ENCODE assay signal across 15 cellular contexts in the genomic region with DNA sequence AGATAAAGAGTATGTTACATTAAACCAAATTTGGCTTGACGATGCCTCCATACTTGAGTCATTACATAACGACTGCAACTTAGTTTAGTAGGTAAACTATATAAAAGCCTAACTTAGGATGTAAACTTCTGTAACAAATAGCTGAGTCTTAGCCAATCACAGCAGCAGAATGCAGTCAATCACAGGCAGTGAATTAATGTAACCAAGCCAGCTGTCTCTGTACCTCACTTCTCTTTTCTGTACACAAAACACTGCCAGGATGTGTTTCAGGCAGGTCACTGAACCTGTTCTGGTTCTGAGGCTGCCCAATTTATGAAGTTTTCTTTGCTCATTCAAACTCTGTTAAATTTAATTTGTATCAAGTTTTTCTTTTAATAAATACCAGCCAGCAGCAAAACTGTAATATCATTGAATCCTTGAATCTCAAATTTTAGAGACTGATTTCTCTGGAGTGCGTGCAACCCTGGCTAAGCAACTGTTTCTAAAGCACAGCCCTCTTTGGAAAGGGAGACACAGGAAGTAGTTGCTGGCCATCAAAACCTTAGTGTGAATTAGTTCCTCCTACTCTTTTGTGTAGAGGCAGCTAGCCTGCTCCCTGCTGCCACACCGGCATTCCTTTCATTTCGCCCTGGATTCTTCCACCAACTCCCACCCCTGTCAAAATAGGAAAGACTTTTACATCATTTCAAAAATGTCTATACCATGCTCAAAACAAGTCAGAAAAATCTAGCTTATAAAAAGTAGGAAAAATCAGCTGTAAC. TPM values are rescaled to one million over a fixed set of nuclear protein-coding genes. Genes with fewer than 3 reads are reported as not detected.
DNase-seq lines count a peak whose midpoint lies in the region; ATAC-seq lines count a peak whose summit lies in the region.
"Had no signal": no experiment of that assay in that cellular context is flagged by ENCODE, and none has a peak within 500 bp of the region (broad histone marks: within the 10 kb centered on the region; RNA-seq: fewer than 3 reads in every experiment).

No MANE protein-coding gene starts in this region.

- peaks cover 21% of the 10 kb centered on the region for H3K36me3 Mint-ChIP-seq in CD4-positive, CD25-positive, alpha-beta regulatory T cell

- H3K4me3 Mint-ChIP-seq in CD4-positive, CD25-positive, alpha-beta regulatory T cell: peak overlapping the region in 3 of 4 donors; percentile 8 to 36 (median 17)

- DNase-seq in CD4-positive, CD25-positive, alpha-beta regulatory T cell: no peak
- peak; percentile 52 for DNase-seq in NCI-H226
- DNase-seq in iPS-NIHi11 (ENCODE audit: low spot score): peak; percentile 55
- DNase-seq in NCI-H2029 treated with DMSO at 0.1 percent for 48 hours (lab: John Stamatoyannopoulos, UW): no peak
- DNase-seq in NCI-H1417 (lab: John Stamatoyannopoulos, UW): no peak
- no peak for DNase-seq in AG08396 (ENCODE audit: low spot score)
- DNase-seq: GDM1, hypothalamus, NCI-H1436 treated with DMSO at 0.1 percent for 48 hours, posterior cingulate gyrus, SHP77, WERI-Rb-1 had no signal

- peak overlapping the region; percentile 30 to 86 (median 82) for H3K27ac Mint-ChIP-seq in CD4-positive, CD25-positive, alpha-beta regulatory T cell

- H3K4me1 ChIP-seq in CD4-positive, CD25-positive, alpha-beta regulatory T cell (ENCODE audit: control insufficient read depth, insufficient read depth, low read length, poor library complexity, severe bottlenecking): peaks cover 49% of the 10 kb centered on the region

- H3K36me3 ChIP-seq in CD4-positive, CD25-positive, alpha-beta regulatory T cell (ENCODE audit: control insufficient read depth, insufficient read depth, low read length): peaks cover 14% of the 10 kb centered on the region
- H3K36me3 ChIP-seq: WERI-Rb-1 had no signal

- peaks cover 28 to 87% (median 62%) of the 10 kb centered on the region in 4 donors for H3K4me1 Mint-ChIP-seq in CD4-positive, CD25-positive, alpha-beta regulatory T cell

- no peak overlapping the region for H3K4me3 ChIP-seq in CD4-positive, CD25-positive, alpha-beta regulatory T cell (ENCODE audit: low read depth, low read length)

- H3K27ac ChIP-seq in CD4-positive, CD25-positive, alpha-beta regulatory T cell (ENCODE audit: insufficient read depth, low read length, poor library complexity, severe bottlenecking): no peak overlapping the region
- H3K27ac ChIP-seq: epithelial cell of prostate, WERI-Rb-1 had no signal

- no peaks in the 10 kb centered on the region for H3K9me3 Mint-ChIP-seq in CD4-positive, CD25-positive, alpha-beta regulatory T cell

- no peaks in the 10 kb centered on the region for H3K27me3 ChIP-seq in CD4-positive, CD25-positive, alpha-beta regulatory T cell (ENCODE audit: control insufficient read depth, insufficient read depth, low read length)

- H3K9me3 ChIP-seq in CD4-positive, CD25-positive, alpha-beta regulatory T cell (ENCODE audit: control insufficient read depth in 2 of 2, low read length in 2 of 2): no peaks in the 10 kb centered on the region

- no peaks in the 10 kb centered on the region for H3K27me3 Mint-ChIP-seq in CD4-positive, CD25-positive, alpha-beta regulatory T cell

- ATAC-seq in CD4-positive, CD25-positive, alpha-beta regulatory T cell (ENCODE audit: low read depth in 2 of 2): no peak
- ATAC-seq in GM18868 (IDR thresholded peaks at IDR 0.05; ENCODE audit: unreplicated experiment) (peak; percentile 37), HG03135 (IDR thresholded peaks at IDR 0.05; ENCODE audit: unreplicated experiment) (no peak)

RNA-seq across cellular contexts. Expression of gene RFTN1, which starts 15.2 kb away (rescaled TPM):
- total RNA-seq in CD4-positive, CD25-positive, alpha-beta regulatory T cell: 110 TPM
- 100 to 1,000 TPM in 2 of 4 donors, 10 to 100 TPM in 2; 87.1 to 111 (median 97.5) TPM for polyA plus RNA-seq in CD4-positive, CD25-positive, alpha-beta regulatory T cell

Comparison
In these comparisons a context has a peak if more than half of its experiments do, and no peak if none do; other contexts are left out.
1. DNase-seq: peak in NCI-H226 (single experiment) and iPS-NIHi11 (single experiment); none in CD4-positive, CD25-positive, alpha-beta regulatory T cell (0 of 3), NCI-H2029 treated with DMSO at 0.1 percent for 48 hours (single experiment), NCI-H1417 (0 of 3) and AG08396 (single experiment).